In genomic region chr4:48681856-48682255, GRCh38 we compare ENCODE assay signal across 8 cellular contexts.
DNase-seq lines count a peak whose midpoint lies in the region; ATAC-seq, FAIRE-seq and TF ChIP-seq lines count a peak whose summit lies in the region.

No MANE protein-coding gene starts in this region.

- peak overlapping the region; percentile 70; the same call in 2 of the 3 replicates for H3K27ac ChIP-seq in K562 (ENCODE audit: extremely low read depth, low read depth, low read length)

- BruUV-seq in K562 (replicated peaks; lab: Mats Ljungman, UMichigan): no TSS peak

- no peak for TF ChIP-seq POLR2A in K562 (conservative IDR thresholded peaks at IDR 0.05)
- TF ChIP-seq POLR2A in lower leg skin (IDR thresholded peaks at IDR 0.05): no peak

- no peaks in the 10 kb centered on the region for H4K20me1 ChIP-seq in K562 (replicated peaks; ENCODE audit: control insufficient read depth, insufficient read depth, low read length)

- no peak for TF ChIP-seq EP300 in K562 (IDR thresholded peaks at IDR 0.05; ENCODE audit: low read length)

- H3K36me3 ChIP-seq in K562 (ENCODE audit: control insufficient read depth, insufficient read depth, low read length): no peaks in the 10 kb centered on the region; the same call in 2 of the 3 replicates

- H3K27me3 Mint-ChIP-seq in naive B cell: no peaks in the 10 kb centered on the region

- H3K4me3 Mint-ChIP-seq in naive B cell: no peak overlapping the region

- H3K4me1 Mint-ChIP-seq in naive B cell: peaks cover 20 to 37% (median 34%) of the 10 kb centered on the region in 3 donors

- H2AFZ ChIP-seq in K562 (ENCODE audit: low read depth, low read length): no peak overlapping the region

- in situ Hi-C loops in K562 (cut with MboI): loop anchor here (5.0 kb wide), 1 partner anchor 95 kb away; no protein-coding TSS in a partner anchor

- peak; percentile 17 to 64 (median 20); a peak in 3 of 6 replicates for TF ChIP-seq CTCF in K562 (IDR thresholded peaks at IDR 0.05 in 2 of 3, conservative IDR thresholded peaks at IDR 0.05 in 1 of 3; ENCODE audit: insufficient read depth in 2 of 3, low read depth in 1 of 3, low read length in 3 of 3)
- TF ChIP-seq CTCF in lower leg skin (IDR thresholded peaks at IDR 0.05): no peak

- no peak overlapping the region for H3K4me2 ChIP-seq in K562 (ENCODE audit: insufficient read depth, low read length)

- H3K9ac ChIP-seq in K562 (ENCODE audit: insufficient read depth in 1 of 2, low read depth in 2 of 2, low read length in 2 of 2): no peak overlapping the region

- TF ChIP-seq RAD21 in K562 (CRISPR knock-in tag; conservative IDR thresholded peaks at IDR 0.05 in 1 of 2, IDR thresholded peaks at IDR 0.05 in 1 of 2): peak; percentile 43 to 74; a peak in 3 of 4 replicates

- ATAC-seq in GM19467 (IDR thresholded peaks at IDR 0.05; ENCODE audit: unreplicated experiment): peak; percentile 61
- ATAC-seq in K562: peak; percentile 58
- peak; percentile 62 to 72 for ATAC-seq in naive B cell (ENCODE audit: low read depth in 2 of 2)

- POLR2A ChIA-PET in K562 (lab: Yijun Ruan, JAX): no interaction called here

- H3K9me1 ChIP-seq in K562 (ENCODE audit: control insufficient read depth, insufficient read depth, low read length): no peaks in the 10 kb centered on the region

- H3K9me3 ChIP-seq in K562 (replicated peaks; ENCODE audit: control insufficient read depth, insufficient read depth, low read depth, low read length): peaks cover 3% of the 10 kb centered on the region; the same call in 1 of the 2 replicates

- no peaks in the 10 kb centered on the region for H3K27me3 ChIP-seq in K562 (ENCODE audit: control insufficient read depth in 2 of 2, insufficient read depth in 2 of 2, low read length in 2 of 2)

- peaks cover 0 to 5% of the 10 kb centered on the region in 2 donors for H3K36me3 Mint-ChIP-seq in naive B cell

- H3K27ac Mint-ChIP-seq in naive B cell: peak overlapping the region; percentile 47 to 94 (median 51)

- intact Hi-C loops in K562 (cut with micrococcal nuclease) (loop anchor here (1.0 to 10.0 kb wide), 5 partner anchors 53 to 281 kb away; partner anchors contain the start of gene FRYL), lower leg skin (cut with DNase I; ENCODE audit: low total_unique reads) (no loop called here)

- CTCF ChIA-PET in K562 (lab: Yijun Ruan, JAX; ENCODE audit: low intra/inter-chr PET ratio): interaction anchor here (0.6 to 1.3 kb wide), 3 partner anchors 103 to 104 kb away, joined by 3 to 6 read pairs (median 3); no protein-coding TSS in a partner anchor

- H3K4me3 ChIP-seq in K562 (no peak overlapping the region), lower leg skin (ENCODE audit: low read depth, poor library complexity, severe bottlenecking) (no peak overlapping the region)

- H3K79me2 ChIP-seq in K562 (ENCODE audit: control insufficient read depth, insufficient read depth, low read length): peaks cover 46% of the 10 kb centered on the region

- peaks cover 0 to 2% (median 0%) of the 10 kb centered on the region in 7 donors for H3K9me3 Mint-ChIP-seq in naive B cell

- DNase-seq in ELR (ENCODE audit: low read depth) (peak; percentile 48), HT-29 (ENCODE audit: low spot score) (peak; percentile 70), K562 (ENCODE audit: extremely low read depth in 1 of 4, low spot score in 3 of 4) (peak in 1 of 4 experiments; percentile 59), naive B cell (peak; percentile 12), SKM-1 (lab: John Stamatoyannopoulos, UW; ENCODE audit: unreplicated experiment) (no peak), lower leg skin (ENCODE audit: low spot score in 2 of 2) (no peak), NCI-H82 treated with DMSO at 0.1 percent for 48 hours (lab: John Stamatoyannopoulos, UW; ENCODE audit: unreplicated experiment) (no peak)

- no peak for FAIRE-seq in K562 (lab: Jason Lieb, UNC)

- H3K4me1 ChIP-seq in K562 (replicated peaks in 1 of 2; ENCODE audit: control insufficient read depth in 2 of 2, insufficient read depth in 2 of 2, low read length in 2 of 2): peaks cover 2 to 29% of the 10 kb centered on the region in 2 experiments; a peak in 4 of 5 replicates

TF ChIP-seq in K562, 482 proteins besides CTCF, POLR2A, EP300 and RAD21:
- TF ChIP-seq TEAD1 (CRISPR knock-in tag; IDR thresholded peaks at IDR 0.05) (no peak), SMC3 (conservative IDR thresholded peaks at IDR 0.05; ENCODE audit: insufficient read depth, low read depth, low read length) (0 out of 2 replicates have a peak, but pooled peaks have one; percentile 29), CGGBP1 (CRISPR knock-in tag; IDR thresholded peaks at IDR 0.05) (no peak), TSC22D4 (tag; IDR thresholded peaks at IDR 0.05) (no peak), ZBTB7A (IDR thresholded peaks at IDR 0.05; ENCODE audit: borderline replicate concordance, control insufficient read depth, low read depth, low read length) (no peak), DEAF1 (CRISPR knock-in tag; IDR thresholded peaks at IDR 0.05) (peak; percentile 28; the same call in 1 of the 2 replicates)

Comparison
In these comparisons a context has a peak if more than half of its experiments do, and no peak if none do; other contexts are left out.
1. DNase-seq: peak in ELR (single experiment), HT-29 (single experiment) and naive B cell (single experiment); none in SKM-1 (single experiment), lower leg skin (0 of 2) and NCI-H82 treated with DMSO at 0.1 percent for 48 hours (single experiment).
2. CTCF ChIP-seq: peak in K562 (3 of 3); none in lower leg skin (0 of 3).
3. Peak in every context shown above with its lines, with median percentiles within 50 percentile points of each other: ATAC-seq.